ENCODE assay signal across 12 cellular contexts in genomic region chr12:104460973-104461693, GRCh38. TPM values are rescaled to one million over a fixed set of nuclear protein-coding genes. Genes with fewer than 3 reads are reported as not detected.
A peak's percentile ranks its signal among the peaks of the same experiment; 100 is the strongest.
DNase-seq lines count a peak whose midpoint lies in the region; ATAC-seq and TF ChIP-seq lines count a peak whose summit lies in the region.
"Had no signal": no experiment of that assay in that cellular context is flagged by ENCODE, and none has a peak within 500 bp of the region (broad histone marks: within the 10 kb centered on the region; RNA-seq: fewer than 3 reads in every experiment).

No MANE protein-coding gene starts in this region.

- H3K4me1 Mint-ChIP-seq in CD14-positive monocyte (peaks cover 66% of the 10 kb centered on the region), memory B cell (peaks cover 35% of the 10 kb centered on the region)
- peaks cover 66% of the 10 kb centered on the region for H3K4me1 Mint-ChIP-seq in activated CD8-positive, alpha-beta T cell treated with anti-CD3 and anti-CD28 coated beads for 36 hours (ENCODE audit: low read depth)

- peaks cover 15 to 18% of the 10 kb centered on the region in 2 donors for H3K36me3 Mint-ChIP-seq in CD14-positive monocyte
- H3K36me3 Mint-ChIP-seq in activated CD8-positive, alpha-beta T cell treated with anti-CD3 and anti-CD28 coated beads for 36 hours (ENCODE audit: low read depth) = peaks cover 16% of the 10 kb centered on the region
- peaks cover 1% of the 10 kb centered on the region for H3K36me3 Mint-ChIP-seq in memory B cell

- no peak for ATAC-seq in activated CD8-positive, alpha-beta T cell treated with anti-CD3 and anti-CD28 coated beads for 36 hours
- ATAC-seq in memory B cell (ENCODE audit: low read depth) = no peak
- ATAC-seq in GM19324 (IDR thresholded peaks at IDR 0.05; ENCODE audit: low FRiP score, unreplicated experiment) = no peak
- no peak for ATAC-seq in HG02763 (IDR thresholded peaks at IDR 0.05; ENCODE audit: unreplicated experiment)

- TF ChIP-seq CTCF in CD14-positive monocyte (IDR thresholded peaks at IDR 0.05) (no peak), GM12875 (IDR thresholded peaks at IDR 0.05; ENCODE audit: borderline replicate concordance, insufficient read depth, low read depth, low read length) (no peak)
- TF ChIP-seq CTCF in activated CD8-positive, alpha-beta T cell treated with anti-CD3 and anti-CD28 coated beads for 36 hours (IDR thresholded peaks at IDR 0.05) = no peak

- peak overlapping the region; percentile 34 for H3K4me3 ChIP-seq in GM12875 (ENCODE audit: low read depth, low read length)
- H3K4me3 ChIP-seq: neural progenitor cell had no signal

- H3K27ac Mint-ChIP-seq in CD14-positive monocyte (peak overlapping the region in 5 of 7 donors; percentile 44 to 99 (median 67)), memory B cell (peak overlapping the region; percentile 94)
- peak overlapping the region; percentile 82 for H3K27ac Mint-ChIP-seq in activated CD8-positive, alpha-beta T cell treated with anti-CD3 and anti-CD28 coated beads for 36 hours
- H3K27ac Mint-ChIP-seq: neural progenitor cell had no signal

- no peak for DNase-seq in CD14-positive monocyte (ENCODE audit: low spot score)
- no peak for DNase-seq in activated CD8-positive, alpha-beta T cell treated with anti-CD3 and anti-CD28 coated beads for 36 hours
- DNase-seq in memory B cell (ENCODE audit: low spot score in 2 of 2) = no peak
- no peak for DNase-seq in DMS153 treated with DMSO at 0.1 percent for 48 hours (lab: John Stamatoyannopoulos, UW; ENCODE audit: unreplicated experiment)
- DNase-seq in NCI-H2227 (lab: John Stamatoyannopoulos, UW; ENCODE audit: unreplicated experiment) = no peak
- DNase-seq: activated CD4-positive, CD25-positive, alpha-beta regulatory T cell treated with anti-CD3 and anti-CD28 coated beads, Interleukin-2, amount 50 U/mL, for 72 hours; aorta; NCI-H1930 had no signal

- CTCF ChIA-PET in activated CD8-positive, alpha-beta T cell treated with anti-CD3 and anti-CD28 coated beads for 36 hours (lab: Charles Lee) = interaction anchor here (0.8 to 6.7 kb wide), 5 partner anchors 8 to 143 kb away, joined by 3 to 40 read pairs (median 3); no protein-coding TSS in a partner anchor

- intact Hi-C loops in CD14-positive monocyte (cut with micrococcal nuclease) = loop anchor here in 1 of 2 donors (10.0 kb wide), 1 partner anchor 284 kb away; no protein-coding TSS in a partner anchor
- intact Hi-C loops in activated CD8-positive, alpha-beta T cell treated with anti-CD3 and anti-CD28 coated beads for 36 hours (cut with micrococcal nuclease) = no loop called here

- H3K9me3 Mint-ChIP-seq in CD14-positive monocyte (peaks cover 0 to 2% (median 0%) of the 10 kb centered on the region in 7 donors), memory B cell (no peaks in the 10 kb centered on the region)
- no peaks in the 10 kb centered on the region for H3K9me3 Mint-ChIP-seq in activated CD8-positive, alpha-beta T cell treated with anti-CD3 and anti-CD28 coated beads for 36 hours
- H3K9me3 Mint-ChIP-seq: neural progenitor cell had no signal

- H3K27me3 Mint-ChIP-seq in CD14-positive monocyte (ENCODE audit: low read depth in 3 of 3) (peaks cover 0 to 3% (median 2%) of the 10 kb centered on the region in 3 donors), memory B cell (no peaks in the 10 kb centered on the region)
- no peaks in the 10 kb centered on the region for H3K27me3 Mint-ChIP-seq in activated CD8-positive, alpha-beta T cell treated with anti-CD3 and anti-CD28 coated beads for 36 hours

- POLR2A ChIA-PET in activated CD8-positive, alpha-beta T cell treated with anti-CD3 and anti-CD28 coated beads for 36 hours (lab: Charles Lee) = interaction anchor here (4.0 to 5.4 kb wide), 2 partner anchors 11 to 32 kb away, joined by 21 to 30 read pairs; no protein-coding TSS in a partner anchor

- H3K4me3 Mint-ChIP-seq in CD14-positive monocyte (peak overlapping the region; percentile 100), memory B cell (peak overlapping the region; percentile 35)
- peak overlapping the region; percentile 83 for H3K4me3 Mint-ChIP-seq in activated CD8-positive, alpha-beta T cell treated with anti-CD3 and anti-CD28 coated beads for 36 hours

RNA-seq across cellular contexts. Expression of gene CHST11, which starts 4.4 kb away (rescaled TPM):
- 10 to 100 TPM; 44.4 to 48.4 TPM for polyA plus RNA-seq in CD14-positive monocyte
- total RNA-seq in activated CD8-positive, alpha-beta T cell treated with anti-CD3 and anti-CD28 coated beads for 36 hours = 10 to 100 TPM; 30.9 to 33.9 TPM

Comparison
In these comparisons a context has a peak if more than half of its experiments do, and no peak if none do; other contexts are left out.
1. H3K4me3 Mint-ChIP-seq: peak in every context shown above with its lines; median percentile 100 in CD14-positive monocyte; 83 in activated CD8-positive, alpha-beta T cell treated with anti-CD3 and anti-CD28 coated beads for 36 hours; 35 in memory B cell.